39 cellular contexts compared by ENCODE assay signal in genomic region chrX:18228069-18228468, GRCh38. TPM values are rescaled to one million over a fixed set of nuclear protein-coding genes. Genes with fewer than 3 reads are reported as not detected.
"Had no signal": no experiment of that assay in that cellular context is flagged by ENCODE, and none has a peak within 500 bp of the region (broad histone marks: within the 10 kb centered on the region; RNA-seq: fewer than 3 reads in every experiment).

No MANE protein-coding gene starts in this region.

- H3K9me3 ChIP-seq: adrenal gland, body of pancreas, breast epithelium had no signal

- H3K36me3 ChIP-seq: adrenal gland, brain microvascular endothelial cell, breast epithelium, cardiac muscle cell had no signal

- H3K4me1 ChIP-seq: adrenal gland, body of pancreas, breast epithelium had no signal

- ATAC-seq: activated CD8-positive, alpha-beta T cell treated with anti-CD3 and anti-CD28 coated beads for 36 hours; activated naive CD4-positive, alpha-beta T cell treated with anti-CD3 and anti-CD28 coated beads, Interleukin-2, amount 50 U/mL, for 72 hours; activated T-cell treated with anti-CD3 and anti-CD28 coated beads, Interleukin-2, amount 50 U/mL, for 4 hours; activated T-cell treated with anti-CD3 and anti-CD28 coated beads, Interleukin-2, amount 50 U/mL, for 72 hours; activated T-helper 17 cell treated with anti-CD3 and anti-CD28 coated beads, Interleukin-2, amount 50 U/mL, for 72 hours; body of pancreas had no signal

- FAIRE-seq: astrocyte, TTC549 had no signal

- H3K27ac ChIP-seq: adrenal gland, body of pancreas, brain microvascular endothelial cell, breast epithelium, cardiac muscle cell, VCaP had no signal

- H3K4me3 ChIP-seq: adrenal gland, body of pancreas, breast epithelium, cardiac muscle cell had no signal

- H3K27me3 ChIP-seq: adrenal gland, body of pancreas, brain microvascular endothelial cell, cardiac muscle cell had no signal

- DNase-seq: activated B cell treated with CpG ODN at 0.5 μM for 24 hours; activated CD4-positive, alpha-beta memory T cell treated with anti-CD3 and anti-CD28 coated beads for 36 hours; activated CD4-positive, alpha-beta T cell treated with anti-CD3 and anti-CD28 coated beads for 4 hours; activated CD4-positive, alpha-beta T cell treated with anti-CD3 and anti-CD28 coated beads, Interleukin-2, amount 10 ng/mL, durations not matched to agents 24 days and 14 days; activated CD4-positive, alpha-beta T cell treated with anti-CD3 and anti-CD28 coated beads, Interleukin-2, amount 50 U/mL, for 1 hour; activated CD4-positive, alpha-beta T cell treated with anti-CD3 and anti-CD28 coated beads, Interleukin-2, amount 50 U/mL, for 4 hours; activated CD4-positive, CD25-positive, alpha-beta regulatory T cell treated with anti-CD3 and anti-CD28 coated beads, Interleukin-2, amount 50 U/mL, for 72 hours; activated CD8-positive, alpha-beta memory T cell treated with anti-CD3 and anti-CD28 coated beads, Interleukin-2, amount 50 U/mL, for 4 hours; activated CD8-positive, alpha-beta T cell treated with anti-CD3 and anti-CD28 coated beads for 36 hours; activated effector memory CD4-positive, alpha-beta T cell treated with anti-CD3 and anti-CD28 coated beads, Interleukin-2, amount 50 U/mL, for 16 hours; activated gamma-delta T cell treated with Interleukin-2 at 50 U/mL for 16 hours; activated naive CD4-positive, alpha-beta T cell; activated naive CD4-positive, alpha-beta T cell treated with anti-CD3 and anti-CD28 coated beads for 36 hours; activated naive CD4-positive, alpha-beta T cell treated with anti-CD3 and anti-CD28 coated beads, Interleukin-2, amount 50 U/mL, for 16 hours; activated naive CD8-positive, alpha-beta T cell treated with anti-CD3 and anti-CD28 coated beads for 36 hours; activated T-cell treated with anti-CD3 and anti-CD28 coated beads for 4 hours; activated T-cell treated with anti-CD3 and anti-CD28 coated beads, Interleukin-2, amount 50 U/mL, for 1 hour; activated T-cell treated with anti-CD3 and anti-CD28 coated beads, Interleukin-2, amount 50 U/mL, for 4 hours; activated T-cell treated with anti-CD3 and anti-CD28 coated beads, Interleukin-2, amount 50 U/mL, for 72 hours; adrenal gland; amniotic stem cell; aorta; body of pancreas; brain microvascular endothelial cell; caudate nucleus; cerebellar nuclear complex; T-helper 1 cell; T-helper 2 cell; T-helper 9 cell had no signal

RNA-seq across cellular contexts. Expression of gene BEND2, which starts 7.4 kb away (rescaled TPM):
- total RNA-seq: activated B cell treated with CpG ODN at 0.5 μM for 24 hours; activated CD4-positive, alpha-beta memory T cell treated with anti-CD3 and anti-CD28 coated beads for 36 hours; activated CD4-positive, alpha-beta T cell treated with anti-CD3 and anti-CD28 coated beads, Interleukin-2, amount 10 ng/mL, durations not matched to agents 24 days and 14 days; activated CD8-positive, alpha-beta memory T cell treated with anti-CD3 and anti-CD28 coated beads for 36 hours; activated CD8-positive, alpha-beta T cell treated with anti-CD3 and anti-CD28 coated beads for 36 hours; activated naive CD4-positive, alpha-beta T cell treated with anti-CD3 and anti-CD28 coated beads for 36 hours; activated naive CD4-positive, alpha-beta T cell treated with anti-CD3 and anti-CD28 coated beads, Interleukin-2, amount 50 U/mL, for 72 hours; activated naive CD8-positive, alpha-beta T cell treated with anti-CD3 and anti-CD28 coated beads for 36 hours; activated T-cell treated with anti-CD3 and anti-CD28 coated beads, Interleukin-2, amount 50 U/mL, for 4 hours; activated T-cell treated with anti-CD3 and anti-CD28 coated beads, Interleukin-2, amount 50 U/mL, for 72 hours; activated T-helper 1 cell treated with anti-CD3 and anti-CD28 coated beads, Interleukin-12 subunit alpha, Interleukin-12 subunit beta, Interleukin-2, Interleukin-4 antibody, amounts not matched to agents 30 ng/mL and 10 ng/mL and 1 ng/mL, durations not matched to agents 14 hours and 24 hours and 36 hours; activated T-helper 17 cell treated with anti-CD3 and anti-CD28 coated beads, Interleukin-2, amount 50 U/mL, for 72 hours; adrenal gland; aorta; astrocyte; breast epithelium; cardiac muscle cell; chondrocyte had no signal
- polyA plus RNA-seq: adrenal gland, aorta, cardiac muscle cell had no signal
